ENCODE assay signal across 14 cellular contexts in genomic region chr10:86446987-86447386, GRCh38.
A peak's percentile ranks its signal among the peaks of the same experiment; 100 is the strongest.
DNase-seq lines count a peak whose midpoint lies in the region; TF ChIP-seq lines count a peak whose summit lies in the region.
"Had no signal": no experiment of that assay in that cellular context is flagged by ENCODE, and none has a peak within 500 bp of the region (broad histone marks: within the 10 kb centered on the region; RNA-seq: fewer than 3 reads in every experiment).

No MANE protein-coding gene starts in this region.

- CTCF ChIA-PET in A673 (lab: Charles Lee), result no interaction called here
- CTCF ChIA-PET in CD8-positive, alpha-beta memory T cell (lab: Charles Lee), result no interaction called here

- no peak overlapping the region for H3K18ac ChIP-seq in mesenchymal stem cell (ENCODE audit: low read depth in 1 of 2, low read length in 2 of 2)

- H3K27me3 ChIP-seq in A673 (replicated peaks; ENCODE audit: insufficient read depth, low read depth, low read length, poor library complexity) (no peaks in the 10 kb centered on the region), mesenchymal stem cell (ENCODE audit: control insufficient read depth in 1 of 2, insufficient read depth in 1 of 2, low read length in 2 of 2) (no peaks in the 10 kb centered on the region), esophagus squamous epithelium (no peaks in the 10 kb centered on the region)
- H3K27me3 ChIP-seq in CD8-positive, alpha-beta memory T cell (ENCODE audit: insufficient read depth, low read length, poor library complexity, severe bottlenecking), result no peaks in the 10 kb centered on the region

- H4K8ac ChIP-seq in mesenchymal stem cell (ENCODE audit: low read length), result no peak overlapping the region

- H3K4me1 Mint-ChIP-seq in CD8-positive, alpha-beta memory T cell, result peaks cover 22 to 36% (median 29%) of the 10 kb centered on the region in 3 donors
- peaks cover 29% of the 10 kb centered on the region for H3K4me1 Mint-ChIP-seq in activated naive CD8-positive, alpha-beta T cell treated with anti-CD3 and anti-CD28 coated beads for 36 hours

- H3K4me1 ChIP-seq in A673 (ENCODE audit: insufficient read depth, low read length, poor library complexity, severe bottlenecking), result no peaks in the 10 kb centered on the region
- H3K4me1 ChIP-seq in CD8-positive, alpha-beta memory T cell (ENCODE audit: insufficient read depth, low read length), result no peaks in the 10 kb centered on the region
- peaks cover 5% of the 10 kb centered on the region for H3K4me1 ChIP-seq in mesenchymal stem cell (ENCODE audit: control insufficient read depth, insufficient read depth, low read depth, low read length)
- H3K4me1 ChIP-seq in esophagus squamous epithelium, result peaks cover 0 to 14% (median 4%) of the 10 kb centered on the region in 3 donors
- H3K4me1 ChIP-seq: prostate gland had no signal

- H3K27ac ChIP-seq in A673 (ENCODE audit: low read depth, low read length, poor library complexity, severe bottlenecking) (peak overlapping the region; percentile 32), mesenchymal stem cell (ENCODE audit: low read length, poor library complexity, severe bottlenecking) (no peak overlapping the region), esophagus squamous epithelium (peak overlapping the region in 1 of 4 donors; percentile 42)
- no peak overlapping the region for H3K27ac ChIP-seq in CD8-positive, alpha-beta memory T cell (ENCODE audit: low read depth, low read length)
- H3K27ac ChIP-seq: prostate gland had no signal

- TF ChIP-seq POLR2A in esophagus squamous epithelium (IDR thresholded peaks at IDR 0.05), result no peak

- H3K36me3 Mint-ChIP-seq in CD8-positive, alpha-beta memory T cell, result peaks cover 0 to 88% (median 36%) of the 10 kb centered on the region in 3 donors
- peaks cover 54% of the 10 kb centered on the region for H3K36me3 Mint-ChIP-seq in activated naive CD8-positive, alpha-beta T cell treated with anti-CD3 and anti-CD28 coated beads for 36 hours

- intact Hi-C loops in A673 (cut with micrococcal nuclease; ENCODE audit: unreplicated experiment), result no loop called here
- intact Hi-C loops in posterior cingulate gyrus (cut with DNase I), result no loop called here
- intact Hi-C loops in esophagus squamous epithelium (cut with DNase I), result no loop called here

- no peak overlapping the region for H3K4me3 ChIP-seq in A673 (ENCODE audit: low read depth, low read length, poor library complexity, severe bottlenecking)
- H3K4me3 ChIP-seq in CD8-positive, alpha-beta memory T cell (ENCODE audit: low read length), result no peak overlapping the region
- H3K4me3 ChIP-seq in mesenchymal stem cell (ENCODE audit: insufficient read depth in 1 of 2, low read depth in 1 of 2, low read length in 2 of 2), result no peak overlapping the region
- H3K4me3 ChIP-seq in esophagus squamous epithelium, result no peak overlapping the region
- H3K4me3 ChIP-seq: prostate gland had no signal

- POLR2A ChIA-PET in A673 (lab: Charles Lee; ENCODE audit: low non-redundant PET), result no interaction called here
- POLR2A ChIA-PET in CD8-positive, alpha-beta memory T cell (lab: Charles Lee), result no interaction called here

- no peak for TF ChIP-seq CTCF in A673 (conservative IDR thresholded peaks at IDR 0.05; ENCODE audit: low read depth, low read length)
- TF ChIP-seq CTCF in esophagus squamous epithelium (IDR thresholded peaks at IDR 0.05), result no peak

- peaks cover 82% of the 10 kb centered on the region for H3K36me3 ChIP-seq in A673 (ENCODE audit: insufficient read depth, low read length, poor library complexity, severe bottlenecking)
- H3K36me3 ChIP-seq in CD8-positive, alpha-beta memory T cell (ENCODE audit: insufficient read depth, low read length), result peaks cover 10% of the 10 kb centered on the region
- peaks cover 23 to 78% of the 10 kb centered on the region in 2 experiments for H3K36me3 ChIP-seq in mesenchymal stem cell (ENCODE audit: control insufficient read depth in 1 of 2, insufficient read depth in 2 of 2, low read depth in 1 of 2, low read length in 2 of 2)
- H3K36me3 ChIP-seq in esophagus squamous epithelium, result peaks cover 7 to 100% (median 32%) of the 10 kb centered on the region in 3 donors
- H3K36me3 ChIP-seq: prostate gland had no signal

- H2BK5ac ChIP-seq in mesenchymal stem cell (ENCODE audit: low read depth, low read length, poor library complexity, severe bottlenecking), result no peak overlapping the region

- no peak overlapping the region for H3K23ac ChIP-seq in mesenchymal stem cell (ENCODE audit: low read length in 2 of 2)

- no peak overlapping the region for H3K14ac ChIP-seq in mesenchymal stem cell (ENCODE audit: low read length in 2 of 2)

- H3K4me3 Mint-ChIP-seq in CD8-positive, alpha-beta memory T cell, result no peak overlapping the region
- no peak overlapping the region for H3K4me3 Mint-ChIP-seq in activated naive CD8-positive, alpha-beta T cell treated with anti-CD3 and anti-CD28 coated beads for 36 hours

- no TSS peak for BruUV-seq in A673 (replicated peaks; lab: Mats Ljungman, UMichigan)

- H3K9me3 ChIP-seq in A673 (ENCODE audit: low read depth, low read length, poor library complexity, severe bottlenecking), result no peaks in the 10 kb centered on the region
- H3K9me3 ChIP-seq in CD8-positive, alpha-beta memory T cell (ENCODE audit: low read length), result no peaks in the 10 kb centered on the region
- no peaks in the 10 kb centered on the region for H3K9me3 ChIP-seq in mesenchymal stem cell (ENCODE audit: control insufficient read depth, low read length)
- H3K9me3 ChIP-seq in esophagus squamous epithelium, result no peaks in the 10 kb centered on the region
- H3K9me3 ChIP-seq: prostate gland had no signal

- no peak overlapping the region for H3K4ac ChIP-seq in mesenchymal stem cell (ENCODE audit: low read depth in 1 of 2, low read length in 2 of 2)

- peak overlapping the region in 6 of 8 donors; percentile 21 to 78 (median 35) for H3K27ac Mint-ChIP-seq in CD8-positive, alpha-beta memory T cell
- peak overlapping the region; percentile 75 for H3K27ac Mint-ChIP-seq in activated naive CD8-positive, alpha-beta T cell treated with anti-CD3 and anti-CD28 coated beads for 36 hours

- H3K9me3 Mint-ChIP-seq in CD8-positive, alpha-beta memory T cell, result no peaks in the 10 kb centered on the region
- H3K9me3 Mint-ChIP-seq in activated naive CD8-positive, alpha-beta T cell treated with anti-CD3 and anti-CD28 coated beads for 36 hours, result no peaks in the 10 kb centered on the region

- no CpG with 5 or more reads among the region's 1 CpG for WGBS in mesenchymal stem cell
- 83 to 86% methylated on average over 1 of the region's 1 CpG for WGBS in esophagus squamous epithelium, 2 donors

- no peak overlapping the region for H2BK120ac ChIP-seq in mesenchymal stem cell (ENCODE audit: low read depth, low read length)

- H2BK12ac ChIP-seq in mesenchymal stem cell (ENCODE audit: low read length in 2 of 2), result no peak overlapping the region

- H3K9ac ChIP-seq in mesenchymal stem cell (ENCODE audit: low read length), result peak overlapping the region; percentile 28

- peaks cover 0 to 1% of the 10 kb centered on the region in 2 donors for H3K27me3 Mint-ChIP-seq in CD8-positive, alpha-beta memory T cell
- H3K27me3 Mint-ChIP-seq in activated naive CD8-positive, alpha-beta T cell treated with anti-CD3 and anti-CD28 coated beads for 36 hours, result no peaks in the 10 kb centered on the region

- H4K91ac ChIP-seq in mesenchymal stem cell (ENCODE audit: low read length), result no peak overlapping the region

- no peak overlapping the region for H2BK15ac ChIP-seq in mesenchymal stem cell (ENCODE audit: low read depth, poor library complexity, severe bottlenecking)

- DNase-seq in A673 (ENCODE audit: low spot score) (no peak), mesenchymal stem cell (peak; percentile 50), posterior cingulate gyrus (no peak), cerebellum (ENCODE audit: low spot score) (no peak), esophagus squamous epithelium (lab: John Stamatoyannopoulos, UW) (no peak)
- no peak for DNase-seq in CD8-positive, alpha-beta memory T cell
- no peak for DNase-seq in activated naive CD8-positive, alpha-beta T cell treated with anti-CD3 and anti-CD28 coated beads for 36 hours
- DNase-seq: activated CD4-positive, alpha-beta T cell treated with anti-CD3 and anti-CD28 coated beads for 1 hour; foreskin fibroblast; midbrain; NCI-H1048; NCI-H446 treated with DMSO at 0.1 percent for 48 hours; stimulated activated CD4-positive, alpha-beta T cell treated with anti-CD3 and anti-CD28 coated beads, Interleukin-1b, Interleukin-23, amount 100 ng/mL, for 48 hours had no signal

- H3K4me2 ChIP-seq in mesenchymal stem cell (ENCODE audit: low read length, poor library complexity, severe bottlenecking), result no peak overlapping the region

- H2AFZ ChIP-seq in mesenchymal stem cell (ENCODE audit: low read depth, low read length), result no peak overlapping the region

- H2AK5ac ChIP-seq in mesenchymal stem cell (ENCODE audit: low read length, severe bottlenecking), result no peak overlapping the region

- H3K79me1 ChIP-seq in mesenchymal stem cell (replicated peaks; ENCODE audit: low read length, poor library complexity, severe bottlenecking), result peaks cover 23% of the 10 kb centered on the region
